ENCODE assay signal across 1 cellular context in genomic region chr17:47719411-47720152, GRCh38.
A peak's percentile ranks its signal among the peaks of the same experiment; 100 is the strongest.
TF ChIP-seq lines count a peak whose summit lies in the region.

No MANE protein-coding gene starts in this region.

TF ChIP-seq in SK-N-SH, 30 proteins besides CTCF, POLR2A, EP300 and RAD21 (continued from another document):
- TF ChIP-seq PBX3 (IDR thresholded peaks at IDR 0.05), result peak; percentile 59
- TF ChIP-seq TCF12 (IDR thresholded peaks at IDR 0.05), result 0 out of 2 replicates have a peak, but pooled peaks have one; percentile 55
- peak; percentile 58; the same call in 1 of the 2 replicates for TF ChIP-seq TEAD4 (IDR thresholded peaks at IDR 0.05; ENCODE audit: borderline replicate concordance, insufficient read depth)
- TF ChIP-seq USF2 (IDR thresholded peaks at IDR 0.05; ENCODE audit: borderline replicate concordance, low read depth, low read length), result no peak
- peak; percentile 85 for TF ChIP-seq FOSL2 (IDR thresholded peaks at IDR 0.05; ENCODE audit: borderline replicate concordance, low read depth)
- TF ChIP-seq GABPA (IDR thresholded peaks at IDR 0.05; ENCODE audit: low read depth), result no peak
- no peak for TF ChIP-seq NRF1 (IDR thresholded peaks at IDR 0.05; ENCODE audit: low read depth, low read length)
- no peak for TF ChIP-seq RCOR1 (IDR thresholded peaks at IDR 0.05; ENCODE audit: low read length)
- TF ChIP-seq FOXM1 (IDR thresholded peaks at IDR 0.05; ENCODE audit: low read depth), result no peak
- TF ChIP-seq MXI1 (IDR thresholded peaks at IDR 0.05; ENCODE audit: low read depth, low read length), result no peak
- no peak for TF ChIP-seq CHD2 (IDR thresholded peaks at IDR 0.05; ENCODE audit: low read length, partially characterized antibody)
- TF ChIP-seq ZBTB33 (IDR thresholded peaks at IDR 0.05; ENCODE audit: borderline replicate concordance, low read depth), result no peak
- TF ChIP-seq JUND (IDR thresholded peaks at IDR 0.05), result no peak; the same call in 1 of the 2 replicates
- TF ChIP-seq MAX (IDR thresholded peaks at IDR 0.05; ENCODE audit: low read depth), result 0 out of 2 replicates have a peak, but pooled peaks have one; percentile 16
- no peak for TF ChIP-seq MEF2A (IDR thresholded peaks at IDR 0.05; ENCODE audit: borderline replicate concordance, low read depth)
- no peak for TF ChIP-seq RFX5 (IDR thresholded peaks at IDR 0.05; ENCODE audit: low read length)
- no peak for TF ChIP-seq TAF1 (IDR thresholded peaks at IDR 0.05; ENCODE audit: borderline replicate concordance, low read depth, low read length)
